ENCODE assay signal across 9 cellular contexts in genomic region chr19:14735915-14736314, GRCh38. TPM values are rescaled to one million over a fixed set of nuclear protein-coding genes. Genes with fewer than 3 reads are reported as not detected.
"Had no signal": no experiment of that assay in that cellular context is flagged by ENCODE, and none has a peak within 500 bp of the region (broad histone marks: within the 10 kb centered on the region; RNA-seq: fewer than 3 reads in every experiment).

No MANE protein-coding gene starts in this region.

- H3K36me3 ChIP-seq: HAP-1 had no signal

- H2AFZ ChIP-seq: GM23248 had no signal

- ATAC-seq: HCT116 had no signal

- H3K4me3 ChIP-seq: GM23248, HAP-1 had no signal

- DNase-seq: GM23248, GOT3, H7, HFFc6, KG1 had no signal

- H3K27ac ChIP-seq: GM23248, HL-60 had no signal

- H3K4me1 ChIP-seq: HAP-1 had no signal

- H3K9ac ChIP-seq: GM23248 had no signal

- H3K9me3 ChIP-seq: HAP-1 had no signal

RNA-seq across cellular contexts. Expression of gene ADGRE2, which starts 42.4 kb away (rescaled TPM):
- total RNA-seq: GM23248, H7, HT1080 had no signal
